In the genomic region with DNA sequence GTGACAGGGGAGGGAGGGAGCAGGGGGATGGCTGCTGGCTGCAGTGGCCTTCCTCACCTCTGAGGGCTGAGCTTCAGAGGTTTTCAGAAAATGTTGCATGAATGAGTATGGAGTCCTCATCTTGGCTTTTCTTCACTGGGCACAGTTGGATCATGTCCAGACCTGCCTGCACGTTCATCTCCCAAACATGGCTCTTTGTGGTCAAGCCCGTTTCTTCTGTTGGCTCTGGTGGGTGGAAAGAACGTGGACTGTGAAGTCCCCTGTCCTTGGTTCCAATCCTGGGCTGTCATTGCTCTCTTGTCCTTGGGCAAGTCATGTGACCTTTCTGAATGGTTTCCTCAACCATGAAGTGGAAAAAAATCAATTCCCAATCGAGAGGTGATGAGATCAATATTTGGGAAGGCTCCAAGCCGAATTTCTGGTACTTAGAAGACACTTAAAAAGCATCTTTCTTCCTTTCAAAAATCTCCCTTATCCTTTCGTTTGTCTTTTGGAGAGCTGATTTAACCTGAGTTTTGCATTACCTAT, we compare ENCODE assay signal across 12 cellular contexts. TPM values are rescaled to one million over a fixed set of nuclear protein-coding genes. Genes with fewer than 3 reads are reported as not detected.
A peak's percentile ranks its signal among the peaks of the same experiment; 100 is the strongest.
DNase-seq lines count a peak whose midpoint lies in the region; ATAC-seq, FAIRE-seq and TF ChIP-seq lines count a peak whose summit lies in the region.
"Had no signal": no experiment of that assay in that cellular context is flagged by ENCODE, and none has a peak within 500 bp of the region (broad histone marks: within the 10 kb centered on the region; RNA-seq: fewer than 3 reads in every experiment).

No MANE protein-coding gene starts in this region.

- H3K27me3 Mint-ChIP-seq in activated T-cell treated with anti-CD3 and anti-CD28 coated beads, Interleukin-2, amount 50 U/mL, for 4 hours (ENCODE audit: low read depth) = no peaks in the 10 kb centered on the region
- no peaks in the 10 kb centered on the region for H3K27me3 Mint-ChIP-seq in activated CD8-positive, alpha-beta T cell treated with anti-CD3 and anti-CD28 coated beads for 36 hours

- CTCF ChIA-PET in activated CD8-positive, alpha-beta T cell treated with anti-CD3 and anti-CD28 coated beads for 36 hours (lab: Charles Lee) = interaction anchor here (1.6 to 11.4 kb wide), 4 partner anchors 12 to 44 kb away, joined by 8 to 154 read pairs (median 50); no protein-coding TSS in a partner anchor

- intact Hi-C loops in activated CD8-positive, alpha-beta T cell treated with anti-CD3 and anti-CD28 coated beads for 36 hours (cut with micrococcal nuclease) = no loop called here
- intact Hi-C loops in dorsolateral prefrontal cortex (cut with DNase I) = no loop called here

- no peaks in the 10 kb centered on the region for H3K9me3 Mint-ChIP-seq in activated T-cell treated with anti-CD3 and anti-CD28 coated beads, Interleukin-2, amount 50 U/mL, for 4 hours
- H3K9me3 Mint-ChIP-seq in activated CD8-positive, alpha-beta T cell treated with anti-CD3 and anti-CD28 coated beads for 36 hours = no peaks in the 10 kb centered on the region

- peaks cover 3 to 35% (median 29%) of the 10 kb centered on the region in 5 donors for H3K36me3 ChIP-seq in subcutaneous abdominal adipose tissue (ENCODE audit: control insufficient read depth in 5 of 5, insufficient read depth in 5 of 5, low read length in 5 of 5)

- no peaks in the 10 kb centered on the region for H3K27me3 ChIP-seq in subcutaneous abdominal adipose tissue (ENCODE audit: control insufficient read depth in 5 of 5, insufficient read depth in 4 of 5, low read length in 5 of 5)
- no peaks in the 10 kb centered on the region for H3K27me3 ChIP-seq in dorsolateral prefrontal cortex
- H3K27me3 ChIP-seq: right atrium auricular region had no signal

- no peaks in the 10 kb centered on the region for H3K9me3 ChIP-seq in subcutaneous abdominal adipose tissue (ENCODE audit: control insufficient read depth in 5 of 5, low read length in 5 of 5)
- H3K9me3 ChIP-seq: right atrium auricular region had no signal

- H3K4me3 ChIP-seq in epithelial cell of esophagus (ENCODE audit: low read length) = no peak overlapping the region
- H3K4me3 ChIP-seq in subcutaneous abdominal adipose tissue (ENCODE audit: low read depth in 1 of 5, low read length in 5 of 5) = no peak overlapping the region
- H3K4me3 ChIP-seq in dorsolateral prefrontal cortex = no peak overlapping the region
- H3K4me3 ChIP-seq: right atrium auricular region had no signal

- ATAC-seq in activated T-cell treated with anti-CD3 and anti-CD28 coated beads, Interleukin-2, amount 50 U/mL, for 4 hours = no peak
- no peak for ATAC-seq in activated CD8-positive, alpha-beta T cell treated with anti-CD3 and anti-CD28 coated beads for 36 hours

- DNase-seq in activated T-cell treated with anti-CD3 and anti-CD28 coated beads, Interleukin-2, amount 50 U/mL, for 4 hours = no peak
- DNase-seq in activated T-cell treated with anti-CD3 and anti-CD28 coated beads, Interleukin-2, amount 50 U/mL, for 1 hour = no peak
- no peak for DNase-seq in activated CD8-positive, alpha-beta T cell treated with anti-CD3 and anti-CD28 coated beads for 36 hours
- peak; percentile 78 for DNase-seq in epithelial cell of esophagus (ENCODE audit: low read depth)
- DNase-seq in dorsolateral prefrontal cortex = no peak
- no peak for DNase-seq in AG08395 (ENCODE audit: low spot score)
- DNase-seq in GM12892 (ENCODE audit: insufficient read length) = no peak
- DNase-seq: caudate nucleus, NCI-H2171 treated with DMSO at 0.1 percent for 48 hours had no signal

- H3K36me3 Mint-ChIP-seq in activated T-cell treated with anti-CD3 and anti-CD28 coated beads, Interleukin-2, amount 50 U/mL, for 4 hours (ENCODE audit: insufficient read depth) = peaks cover 33% of the 10 kb centered on the region
- H3K36me3 Mint-ChIP-seq in activated CD8-positive, alpha-beta T cell treated with anti-CD3 and anti-CD28 coated beads for 36 hours (ENCODE audit: low read depth) = peaks cover 53% of the 10 kb centered on the region

- no peak for TF ChIP-seq CTCF in activated CD8-positive, alpha-beta T cell treated with anti-CD3 and anti-CD28 coated beads for 36 hours (IDR thresholded peaks at IDR 0.05)
- TF ChIP-seq CTCF in epithelial cell of esophagus (IDR thresholded peaks at IDR 0.05; ENCODE audit: insufficient read depth, low read depth, low read length, missing control alignments) = no peak
- no peak for TF ChIP-seq CTCF in dorsolateral prefrontal cortex (IDR thresholded peaks at IDR 0.05 in 54 of 56, conservative IDR thresholded peaks at IDR 0.05 in 2 of 56; ENCODE audit: low read depth in 1 of 56, partially characterized antibody in 56 of 56)

- peak overlapping the region; percentile 77 for H3K27ac ChIP-seq in subcutaneous abdominal adipose tissue (ENCODE audit: low read depth, low read length)
- peak overlapping the region in 12 of 59 donors; percentile 5 to 77 (median 35) for H3K27ac ChIP-seq in dorsolateral prefrontal cortex
- H3K27ac ChIP-seq: right atrium auricular region had no signal

- FAIRE-seq in GM12892 (lab: Jason Lieb, UNC) = no peak

- peaks cover 31 to 96% (median 92%) of the 10 kb centered on the region in 5 donors for H3K4me1 ChIP-seq in subcutaneous abdominal adipose tissue (ENCODE audit: control insufficient read depth in 5 of 5, insufficient read depth in 5 of 5, low read length in 5 of 5)

- peak overlapping the region; percentile 69 for H3K4me3 Mint-ChIP-seq in activated T-cell treated with anti-CD3 and anti-CD28 coated beads, Interleukin-2, amount 50 U/mL, for 4 hours
- no peak overlapping the region for H3K4me3 Mint-ChIP-seq in activated CD8-positive, alpha-beta T cell treated with anti-CD3 and anti-CD28 coated beads for 36 hours

- TF ChIP-seq POLR2A in GM12892 (IDR thresholded peaks at IDR 0.05; ENCODE audit: low read depth, low read length) = no peak

- H3K4me1 Mint-ChIP-seq in activated T-cell treated with anti-CD3 and anti-CD28 coated beads, Interleukin-2, amount 50 U/mL, for 4 hours (ENCODE audit: low read depth) = peaks cover 98% of the 10 kb centered on the region
- H3K4me1 Mint-ChIP-seq in activated CD8-positive, alpha-beta T cell treated with anti-CD3 and anti-CD28 coated beads for 36 hours (ENCODE audit: low read depth) = peaks cover 93% of the 10 kb centered on the region

- H3K27ac Mint-ChIP-seq in activated CD8-positive, alpha-beta T cell treated with anti-CD3 and anti-CD28 coated beads for 36 hours = peak overlapping the region; percentile 91

- H3K9ac ChIP-seq in subcutaneous abdominal adipose tissue (ENCODE audit: low read length in 5 of 5) = no peak overlapping the region

- POLR2A ChIA-PET in activated CD8-positive, alpha-beta T cell treated with anti-CD3 and anti-CD28 coated beads for 36 hours (lab: Charles Lee) = interaction anchor here (0.6 to 11.5 kb wide), 4 partner anchors 12 to 1186 kb away, joined by 3 to 223 read pairs (median 58); no protein-coding TSS in a partner anchor

RNA-seq across cellular contexts. Expression of gene TSPAN14, which starts 34.5 kb away (rescaled TPM):
- 10 to 100 TPM; 31.8 to 36.2 (median 35.0) TPM for total RNA-seq in activated T-cell treated with anti-CD3 and anti-CD28 coated beads, Interleukin-2, amount 50 U/mL, for 4 hours
- total RNA-seq in activated CD8-positive, alpha-beta T cell treated with anti-CD3 and anti-CD28 coated beads for 36 hours = 10 to 100 TPM; 43.9 to 45.5 TPM
- total RNA-seq in dorsolateral prefrontal cortex = 10 to 100 TPM; 40.9 to 83.1 (median 60.2) TPM
- 12.1 TPM for polyA plus RNA-seq in GM12892 (2012; ENCODE audit: missing spikeins)

RNA-seq across cellular contexts. Expression of gene SH2D4B, which starts 49.1 kb away (rescaled TPM):
- total RNA-seq in activated T-cell treated with anti-CD3 and anti-CD28 coated beads, Interleukin-2, amount 50 U/mL, for 4 hours = under 1 TPM; 0.13 to 0.22 (median 0.20) TPM
- under 1 TPM; 0.11 to 0.20 TPM for total RNA-seq in activated CD8-positive, alpha-beta T cell treated with anti-CD3 and anti-CD28 coated beads for 36 hours
- total RNA-seq in dorsolateral prefrontal cortex = 1 to 10 TPM in 2 of 120 experiments, under 1 TPM in 103, not detected in 15; 0.07 to 1.3 (median 0.38) TPM
- polyA plus RNA-seq in GM12892 (2012; ENCODE audit: missing spikeins) = 0.13 TPM
- total RNA-seq: ureter had no signal
